ENCODE assay signal across 8 cellular contexts in genomic region chr19:40466219-40467006, GRCh38. TPM values are rescaled to one million over a fixed set of nuclear protein-coding genes. Genes with fewer than 3 reads are reported as not detected.
DNase-seq lines count a peak whose midpoint lies in the region; ATAC-seq and TF ChIP-seq lines count a peak whose summit lies in the region.

TSS of gene SPTBN4 (plus strand) at chr19:40467001. CDS start at chr19:40472622, 5,621 bp downstream.

- peak; percentile 21 for ATAC-seq in HG02884 (IDR thresholded peaks at IDR 0.05; ENCODE audit: unreplicated experiment)

- TF ChIP-seq CTCF in GM10266 (IDR thresholded peaks at IDR 0.05; ENCODE audit: control insufficient read depth, insufficient read depth, low read depth, missing control alignments): no peak

- DNase-seq in GM10266 (ENCODE audit: extremely low spot score) (peak; percentile 61), dermis blood vessel endothelial cell (peak; percentile 6), mucosa of gallbladder (ENCODE audit: low spot score) (peak; percentile 18), NCI-H2107 (lab: John Stamatoyannopoulos, UW) (no peak), RPMI8226 (no peak)
- peak; percentile 64 for DNase-seq in activated CD4-positive, CD25-positive, alpha-beta regulatory T cell treated with anti-CD3 and anti-CD28 coated beads, Interleukin-2, amount 50 U/mL, for 16 hours (ENCODE audit: low read depth, low spot score)
- DNase-seq in stimulated activated CD8-positive, alpha-beta memory T cell treated with anti-CD3 and anti-CD28 coated beads, Interleukin-4, amount 100 ng/mL, for 48 hours: peak; percentile 76

RNA-seq across cellular contexts. Expression of gene SPTBN4, which starts in this region (rescaled TPM):
- 0.05 and 0.17 TPM in 2 replicates for total RNA-seq in dermis blood vessel endothelial cell
- total RNA-seq in mucosa of gallbladder: 3.5 TPM

Comparison
In these comparisons a context has a peak if more than half of its experiments do, and no peak if none do; other contexts are left out.
1. Peak in DNase-seq in dermis blood vessel endothelial cell; RNA of the gene not detected or under 1 TPM.
2. DNase-seq: peak in GM10266 (single experiment), activated CD4-positive, CD25-positive, alpha-beta regulatory T cell treated with anti-CD3 and anti-CD28 coated beads, Interleukin-2, amount 50 U/mL, for 16 hours (single experiment), mucosa of gallbladder (single experiment) and stimulated activated CD8-positive, alpha-beta memory T cell treated with anti-CD3 and anti-CD28 coated beads, Interleukin-4, amount 100 ng/mL, for 48 hours (single experiment); none in NCI-H2107 (single experiment) and RPMI8226 (single experiment).